ENCODE assay signal across 14 cellular contexts in the genomic region with DNA sequence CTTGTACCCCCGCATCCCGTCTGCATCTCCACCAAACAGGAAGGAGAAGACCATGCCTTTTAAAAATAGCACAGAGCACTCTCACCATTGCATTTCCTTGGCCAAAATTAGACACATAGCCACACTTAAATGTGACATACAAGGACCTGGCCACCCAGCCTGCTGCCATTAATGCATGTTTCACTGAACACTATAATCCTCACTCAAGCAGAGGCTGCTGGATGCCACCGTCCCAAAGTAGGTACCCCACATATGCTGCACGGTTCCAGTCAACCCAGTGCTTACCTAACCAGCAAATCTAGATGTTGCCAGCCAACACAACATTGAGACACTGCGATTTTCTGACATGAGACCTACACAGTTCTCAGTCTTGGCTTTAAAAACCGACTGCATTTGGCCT.
DNase-seq lines count a peak whose midpoint lies in the region; ATAC-seq, FAIRE-seq and TF ChIP-seq lines count a peak whose summit lies in the region.
"Had no signal": no experiment of that assay in that cellular context is flagged by ENCODE, and none has a peak within 500 bp of the region (broad histone marks: within the 10 kb centered on the region; RNA-seq: fewer than 3 reads in every experiment).

No MANE protein-coding gene starts in this region.

- H2BK15ac ChIP-seq in mesendoderm (replicated peaks; ENCODE audit: low read depth) = no peak overlapping the region

- peak overlapping the region in 10 of 11 experiments; percentile 32 to 79 (median 47); a peak in 16 of 22 replicates for H3K4me2 ChIP-seq in BLaER1 treated with 17β-estradiol and CSF1 and Interleukin-3, amounts not matched to agents 10 nM and 100 nM
- no peak overlapping the region for H3K4me2 ChIP-seq in astrocyte (ENCODE audit: low read length)
- no peak overlapping the region for H3K4me2 ChIP-seq in mesendoderm (ENCODE audit: low read length)
- H3K4me2 ChIP-seq: KMS-11 had no signal

- H3K23ac ChIP-seq in mesendoderm (ENCODE audit: low read length) = no peak overlapping the region

- no peak for FAIRE-seq in astrocyte (lab: Jason Lieb, UNC)

- H3K9me3 Mint-ChIP-seq in astrocyte (ENCODE audit: unreplicated experiment) = peaks cover 3% of the 10 kb centered on the region

- no peaks in the 10 kb centered on the region for H3K36me3 Mint-ChIP-seq in astrocyte (ENCODE audit: low read depth, unreplicated experiment)

- H2AFZ ChIP-seq in astrocyte (ENCODE audit: low read depth, low read length) = no peak overlapping the region
- H2AFZ ChIP-seq: GM23248 had no signal

- peaks cover 5 to 34% (median 16%) of the 10 kb centered on the region in 10 experiments; a peak in 19 of 20 replicates for H3K4me1 ChIP-seq in BLaER1 treated with 17β-estradiol and CSF1 and Interleukin-3, amounts not matched to agents 10 nM and 100 nM
- H3K4me1 ChIP-seq in astrocyte (ENCODE audit: insufficient read depth, low read length) = peaks cover 16% of the 10 kb centered on the region
- peaks cover 4% of the 10 kb centered on the region for H3K4me1 ChIP-seq in mesendoderm (ENCODE audit: control insufficient read depth, low read depth, low read length)
- peaks cover 16% of the 10 kb centered on the region for H3K4me1 ChIP-seq in vagina

- no peak overlapping the region for H3K4me3 ChIP-seq in BLaER1 treated with 17β-estradiol and CSF1 and Interleukin-3, amounts not matched to agents 10 nM and 100 nM
- no peak overlapping the region for H3K4me3 ChIP-seq in astrocyte (ENCODE audit: insufficient read depth, low read depth, low read length)
- H3K4me3 ChIP-seq in mesendoderm (ENCODE audit: low read length) = no peak overlapping the region
- H3K4me3 ChIP-seq in vagina = no peak overlapping the region
- H3K4me3 ChIP-seq: GM23248 had no signal

- no peak overlapping the region for H3K4me3 Mint-ChIP-seq in astrocyte (ENCODE audit: unreplicated experiment)

- WGBS in mesendoderm (ENCODE audit: extremely low coverage, insufficient coverage, low lambda C conversion rate) = no CpG with 5 or more reads among the region's 6 CpGs

- H4K20me1 ChIP-seq in BLaER1 treated with 17β-estradiol and CSF1 and Interleukin-3, amounts not matched to agents 10 nM and 100 nM = no peaks in the 10 kb centered on the region
- no peaks in the 10 kb centered on the region for H4K20me1 ChIP-seq in astrocyte (ENCODE audit: insufficient read depth, low read length)

- H3K36me3 ChIP-seq in BLaER1 treated with 17β-estradiol and CSF1 and Interleukin-3, amounts not matched to agents 10 nM and 100 nM = peaks cover 0 to 8% (median 0%) of the 10 kb centered on the region in 11 experiments; a peak in 4 of 22 replicates
- H3K36me3 ChIP-seq in astrocyte (ENCODE audit: insufficient read depth, low read length) (no peaks in the 10 kb centered on the region), mesendoderm (ENCODE audit: control insufficient read depth, insufficient read depth, low read length) (no peaks in the 10 kb centered on the region), vagina (no peaks in the 10 kb centered on the region)

- TF ChIP-seq POLR2A in vagina (IDR thresholded peaks at IDR 0.05) = no peak

- H3K27me3 Mint-ChIP-seq in astrocyte (ENCODE audit: low read depth, unreplicated experiment) = no peaks in the 10 kb centered on the region

- H2BK5ac ChIP-seq in mesendoderm (ENCODE audit: low read length) = no peak overlapping the region

- TF ChIP-seq CTCF in astrocyte (IDR thresholded peaks at IDR 0.05; ENCODE audit: insufficient read depth, low read depth, low read length) (no peak), vagina (IDR thresholded peaks at IDR 0.05) (no peak)

- no peak overlapping the region for H2BK120ac ChIP-seq in mesendoderm (ENCODE audit: low read depth, low read length)

- H4K5ac ChIP-seq in mesendoderm (ENCODE audit: low read length) = no peak overlapping the region

- ATAC-seq in HG03196 (IDR thresholded peaks at IDR 0.05; ENCODE audit: unreplicated experiment) = no peak

- DNase-seq in astrocyte (ENCODE audit: low read depth) (no peak), mesendoderm (no peak), vagina (ENCODE audit: extremely low spot score in 2 of 2) (peak; percentile 62 to 70), RPMI8226 (no peak), HEK293T (ENCODE audit: extremely low spot score) (no peak)
- DNase-seq: ACHN, DMS53, GF-D8, GM23248, H7 had no signal

- no peak overlapping the region for H3K18ac ChIP-seq in mesendoderm (ENCODE audit: low read length)

- peak overlapping the region; percentile 72 for H3K4ac ChIP-seq in mesendoderm (ENCODE audit: low read depth, low read length)

- H4K8ac ChIP-seq in mesendoderm (ENCODE audit: low read depth, low read length) = no peak overlapping the region

- no peaks in the 10 kb centered on the region for H3K79me1 ChIP-seq in mesendoderm (ENCODE audit: low read length)

- peak overlapping the region; percentile 14 for H2AK5ac ChIP-seq in mesendoderm (ENCODE audit: low read length)

- POLR2A ChIA-PET in HEK293T (lab: Yijun Ruan, JAX) = no interaction called here

- H3K4me1 Mint-ChIP-seq in astrocyte (ENCODE audit: low read depth, unreplicated experiment) = peaks cover 11% of the 10 kb centered on the region

- H3K27me3 ChIP-seq in BLaER1 treated with 17β-estradiol and CSF1 and Interleukin-3, amounts not matched to agents 10 nM and 100 nM = no peaks in the 10 kb centered on the region
- H3K27me3 ChIP-seq in astrocyte (ENCODE audit: insufficient read depth, low read length) = no peaks in the 10 kb centered on the region
- no peaks in the 10 kb centered on the region for H3K27me3 ChIP-seq in mesendoderm (ENCODE audit: insufficient read depth, low read length, poor library complexity)
- no peaks in the 10 kb centered on the region for H3K27me3 ChIP-seq in vagina

- intact Hi-C loops in vagina (cut with DNase I) = no loop called here

- no peaks in the 10 kb centered on the region for H3K79me2 ChIP-seq in astrocyte (ENCODE audit: insufficient read depth, low read length)
- H3K79me2 ChIP-seq in mesendoderm (ENCODE audit: control insufficient read depth, insufficient read depth, low read length) = no peaks in the 10 kb centered on the region

- peak overlapping the region; percentile 7 for H3K27ac Mint-ChIP-seq in astrocyte (ENCODE audit: unreplicated experiment)

- H3K9ac ChIP-seq in BLaER1 treated with 17β-estradiol and CSF1 and Interleukin-3, amounts not matched to agents 10 nM and 100 nM = no peak overlapping the region
- H3K9ac ChIP-seq in astrocyte (ENCODE audit: low read length) = no peak overlapping the region
- H3K9ac ChIP-seq in mesendoderm (ENCODE audit: low read length) = no peak overlapping the region
- H3K9ac ChIP-seq: GM23248, KMS-11 had no signal

- peak overlapping the region in 2 of 11 experiments; percentile 8 to 11; a peak in 2 of 22 replicates for H3K27ac ChIP-seq in BLaER1 treated with 17β-estradiol and CSF1 and Interleukin-3, amounts not matched to agents 10 nM and 100 nM
- H3K27ac ChIP-seq in astrocyte (ENCODE audit: low read depth, low read length) (no peak overlapping the region), mesendoderm (ENCODE audit: low read depth, low read length) (no peak overlapping the region), vagina (no peak overlapping the region)
- H3K27ac ChIP-seq: C4-2B, GM23248, KMS-11 had no signal

- CTCF ChIA-PET in HEK293T (lab: Yijun Ruan, JAX) = interaction anchor here (0.6 kb wide), 1 partner anchor 132 kb away, joined by 8 read pairs; no protein-coding TSS in a partner anchor

- no peak overlapping the region for H3K56ac ChIP-seq in mesendoderm (ENCODE audit: low read length)

- H3K9me3 ChIP-seq in BLaER1 treated with 17β-estradiol and CSF1 and Interleukin-3, amounts not matched to agents 10 nM and 100 nM (replicated peaks in 1 of 11) = peaks cover 7 to 46% (median 17%) of the 10 kb centered on the region in 11 experiments; a peak in 21 of 22 replicates
- H3K9me3 ChIP-seq in astrocyte (ENCODE audit: insufficient read depth, low read depth, low read length) (no peaks in the 10 kb centered on the region), vagina (no peaks in the 10 kb centered on the region)

TF ChIP-seq in HEK293T, 16 proteins besides CTCF, POLR2A, EP300 and RAD21:
- TF ChIP-seq L3MBTL2 (conservative IDR thresholded peaks at IDR 0.05) (no peak), SUZ12 (IDR thresholded peaks at IDR 0.05) (no peak), PKNOX1 (IDR thresholded peaks at IDR 0.05) (no peak), FOXM1 (IDR thresholded peaks at IDR 0.05; ENCODE audit: borderline replicate concordance) (no peak), TARDBP (IDR thresholded peaks at IDR 0.05) (no peak), BHLHE40 (IDR thresholded peaks at IDR 0.05; ENCODE audit: borderline replicate concordance) (no peak), ZNF384 (IDR thresholded peaks at IDR 0.05) (no peak), NFRKB (IDR thresholded peaks at IDR 0.05) (no peak), SP1 (IDR thresholded peaks at IDR 0.05) (no peak), CTBP1 (IDR thresholded peaks at IDR 0.05; ENCODE audit: borderline replicate concordance) (no peak), LEF1 (IDR thresholded peaks at IDR 0.05; ENCODE audit: borderline replicate concordance) (no peak), ARNT (IDR thresholded peaks at IDR 0.05) (no peak), ELF4 (IDR thresholded peaks at IDR 0.05) (no peak), FOXA1 (IDR thresholded peaks at IDR 0.05) (no peak), FOXK2 (IDR thresholded peaks at IDR 0.05) (no peak), HDGF (IDR thresholded peaks at IDR 0.05; ENCODE audit: borderline replicate concordance) (no peak)

Comparison
In these comparisons a context has a peak if more than half of its experiments do, and no peak if none do; other contexts are left out.
1. H3K4me2 ChIP-seq: peak in BLaER1 treated with 17β-estradiol and CSF1 and Interleukin-3, amounts not matched to agents 10 nM and 100 nM (10 of 11); none in astrocyte (single experiment) and mesendoderm (single experiment).
2. DNase-seq: peak in vagina (2 of 2); none in astrocyte (single experiment), mesendoderm (single experiment), RPMI8226 (single experiment) and HEK293T (single experiment).